Comparison of ENCODE assay signal across 1 cellular context in genomic region chr11:12076840-12077534, GRCh38.
TF ChIP-seq lines count a peak whose summit lies in the region.

No MANE protein-coding gene starts in this region.

TF ChIP-seq in WTC11, 78 proteins besides CTCF, POLR2A, EP300 and RAD21 (continued from another document):
- TF ChIP-seq ATF6 (CRISPR knock-in tag; IDR thresholded peaks at IDR 0.05) (no peak), SMAD3 (CRISPR knock-in tag; IDR thresholded peaks at IDR 0.05; ENCODE audit: borderline replicate concordance) (no peak)
